Comparison of ENCODE assay signal across 8 cellular contexts in the genomic region with DNA sequence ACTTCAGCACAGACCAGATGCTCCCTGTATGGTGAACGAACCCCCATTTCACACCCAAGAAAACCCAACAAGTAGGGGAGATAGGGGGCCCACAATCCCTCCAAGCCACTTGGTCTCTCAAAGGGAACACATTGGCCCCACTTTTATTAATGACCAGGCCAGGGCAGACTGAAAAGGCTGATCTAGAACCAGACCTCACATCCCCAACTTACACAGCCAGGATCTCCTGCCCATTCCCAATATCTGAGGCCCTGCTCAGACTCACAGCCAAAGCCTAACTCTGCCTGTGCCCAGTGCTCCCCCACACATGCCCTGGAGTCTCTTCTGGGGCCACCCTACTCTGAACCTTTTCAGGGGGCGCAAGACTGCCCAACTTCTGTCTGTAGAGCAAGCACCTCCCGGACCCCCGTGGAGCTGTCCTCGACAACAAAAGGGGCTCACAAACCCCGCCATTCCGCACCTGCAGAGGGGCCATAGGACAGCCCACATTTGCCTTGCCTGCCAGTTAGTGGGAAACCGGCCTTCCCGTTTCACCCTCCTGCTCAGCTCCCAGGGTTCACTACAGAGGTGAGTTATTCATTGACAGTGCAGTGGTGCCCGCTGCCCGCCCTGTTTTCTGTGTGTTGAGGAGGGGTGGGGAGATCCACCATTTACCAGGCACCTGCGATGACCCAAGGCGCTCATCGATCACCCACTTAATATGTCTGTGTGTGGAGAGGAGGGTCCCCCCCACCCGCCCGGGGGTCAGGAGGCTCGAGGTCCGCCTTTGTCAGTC. TPM values are rescaled to one million over a fixed set of nuclear protein-coding genes. Genes with fewer than 3 reads are reported as not detected.
DNase-seq lines count a peak whose midpoint lies in the region; ATAC-seq, FAIRE-seq and TF ChIP-seq lines count a peak whose summit lies in the region.

No MANE protein-coding gene starts in this region.

- H3K79me2 ChIP-seq in HCT116 (ENCODE audit: insufficient read depth, low read length) (no peaks in the 10 kb centered on the region; the same call in 1 of the 2 replicates), GM12878 (ENCODE audit: control insufficient read depth, insufficient read depth, low read length) (no peaks in the 10 kb centered on the region)

- in situ Hi-C loops in GM12878 (cut with MboI) = no loop called here

- POLR2A ChIA-PET in A673 (lab: Charles Lee; ENCODE audit: low non-redundant PET) (no interaction called here), HCT116 (lab: Charles Lee) (no interaction called here), GM12878 (lab: Charles Lee) (interaction anchor here (2.2 kb wide), 1 partner anchor 12 kb away, joined by 7 read pairs; the partner anchor contains the start of genes CCDC51 and TMA7)

- H3K27me3 ChIP-seq in A673 (replicated peaks; ENCODE audit: insufficient read depth, low read depth, low read length, poor library complexity) (no peaks in the 10 kb centered on the region), HCT116 (ENCODE audit: insufficient read depth, low read length) (no peaks in the 10 kb centered on the region), GM12878 (replicated peaks in 1 of 2; ENCODE audit: control insufficient read depth in 2 of 2, insufficient read depth in 2 of 2, low read length in 1 of 2) (no peaks in the 10 kb centered on the region), left lung (peaks cover 0 to 14% of the 10 kb centered on the region in 2 donors), tibial nerve (no peaks in the 10 kb centered on the region)

- SMC1A ChIA-PET in GM12878 (lab: Charles Lee; ENCODE audit: uncharacterized antibody, unreplicated experiment) = interaction anchor here (1.1 to 1.2 kb wide), 2 partner anchors 8 to 27 kb away, joined by 3 to 7 read pairs; no protein-coding TSS in a partner anchor

- H3K36me3 ChIP-seq in A673 (ENCODE audit: insufficient read depth, low read length, poor library complexity, severe bottlenecking) (no peaks in the 10 kb centered on the region), HCT116 (ENCODE audit: control insufficient read depth in 1 of 2, insufficient read depth in 2 of 2, low read length in 2 of 2) (peaks cover 0 to 13% of the 10 kb centered on the region in 2 experiments; a peak in 1 of 4 replicates), GM12878 (ENCODE audit: control insufficient read depth in 2 of 2, insufficient read depth in 2 of 2, low read length in 1 of 2) (peaks cover 2 to 13% of the 10 kb centered on the region in 2 experiments; a peak in 2 of 4 replicates), left lung (peaks cover 0 to 17% of the 10 kb centered on the region in 2 donors), tibial nerve (peaks cover 0 to 20% (median 6%) of the 10 kb centered on the region in 3 donors)

- no TSS peak for BruUV-seq in A673 (replicated peaks; lab: Mats Ljungman, UMichigan)
- TSS peak; percentile 29 for BruUV-seq in HCT116 (replicated peaks; lab: Mats Ljungman, UMichigan)
- no TSS peak for BruUV-seq in GM12878 (replicated peaks; lab: Mats Ljungman, UMichigan)

- TF ChIP-seq CTCF in A673 (conservative IDR thresholded peaks at IDR 0.05; ENCODE audit: low read depth, low read length) (no peak), HCT116 (IDR thresholded peaks at IDR 0.05 in 2 of 3, conservative IDR thresholded peaks at IDR 0.05 in 1 of 3; ENCODE audit: borderline replicate concordance in 1 of 3, insufficient read depth in 1 of 3, low read depth in 2 of 3, low read length in 2 of 3) (no peak), GM12878 (IDR thresholded peaks at IDR 0.05 in 2 of 3, conservative IDR thresholded peaks at IDR 0.05 in 1 of 3; ENCODE audit: control insufficient read depth in 2 of 3, extremely low read depth in 1 of 3, insufficient read depth in 1 of 3, low read depth in 3 of 3, low read length in 3 of 3) (no peak), left lung (IDR thresholded peaks at IDR 0.05) (no peak), tibial nerve (IDR thresholded peaks at IDR 0.05) (no peak)

- H3K4me2 ChIP-seq in HCT116 (ENCODE audit: low read length) (peak overlapping the region; percentile 91), GM12878 (ENCODE audit: control insufficient read depth, insufficient read depth) (peak overlapping the region; percentile 77)

- DNase-seq in A673 (ENCODE audit: low spot score) = no peak
- DNase-seq in HCT116 (ENCODE audit: low read depth, low spot score) = no peak
- DNase-seq in GM12878 (ENCODE audit: low read depth, low spot score) = no peak
- DNase-seq in left lung = peak in 1 of 2 donors; percentile 70
- DNase-seq in tibial nerve (ENCODE audit: low spot score in 2 of 2) = peak in 1 of 2 donors; percentile 37
- DNase-seq in GM12892 (ENCODE audit: insufficient read length) = no peak
- DNase-seq in erythroblast (lab: John Stamatoyannopoulos, UW) = no peak
- DNase-seq in NCI-H2196 (lab: John Stamatoyannopoulos, UW; ENCODE audit: unreplicated experiment) = no peak

- H4K20me1 ChIP-seq in HCT116 (ENCODE audit: insufficient read depth) = no peaks in the 10 kb centered on the region
- no peaks in the 10 kb centered on the region for H4K20me1 ChIP-seq in GM12878 (ENCODE audit: control insufficient read depth, insufficient read depth)

- peak; percentile 27 for FAIRE-seq in GM12878 (lab: Jason Lieb, UNC)
- no peak for FAIRE-seq in GM12892 (lab: Jason Lieb, UNC)

- ATAC-seq in HCT116 = no peak
- peak; percentile 6; the same call in 1 of the 3 replicates for ATAC-seq in GM12878
- peak; percentile 48 for ATAC-seq in left lung

- RAD21 ChIA-PET in HCT116 (lab: Charles Lee; ENCODE audit: low non-redundant PET in 1 of 2, low total read pairs in 2 of 2, uncharacterized antibody in 2 of 2, unreplicated experiment in 2 of 2) (no interaction called here), GM12878 (lab: Charles Lee; ENCODE audit: unreplicated experiment) (interaction anchor here (0.6 to 3.9 kb wide), 6 partner anchors 8 to 245 kb away, joined by 3 to 16 read pairs (median 4); partner anchors contain the start of genes CCDC51 and TMA7)

- 54% methylated on average over 16 of the region's 18 CpGs for WGBS in GM12878 (ENCODE audit: insufficient coverage, insufficient replicate concordance, low lambda C conversion rate, missing lambda C conversion rate)
- 41 to 60% methylated on average over 11 to 12 of the region's 18 CpGs for whole genome bisulfite sequencing in tibial nerve, 2 donors

- no peaks in the 10 kb centered on the region for H3K9me2 ChIP-seq in HCT116 (ENCODE audit: insufficient read depth)

- H3K27ac ChIP-seq in A673 (ENCODE audit: low read depth, low read length, poor library complexity, severe bottlenecking) = no peak overlapping the region
- no peak overlapping the region; the same call in 1 of the 2 replicates for H3K27ac ChIP-seq in HCT116 (ENCODE audit: low read depth, low read length)
- no peak overlapping the region for H3K27ac ChIP-seq in GM12878 (ENCODE audit: control insufficient read depth, insufficient read depth)
- peak overlapping the region; percentile 77 to 87 for H3K27ac ChIP-seq in left lung
- H3K27ac ChIP-seq in tibial nerve = peak overlapping the region; percentile 95 to 98 (median 96)

- intact Hi-C loops in A673 (cut with micrococcal nuclease; ENCODE audit: unreplicated experiment) (no loop called here), HCT116 (cut with micrococcal nuclease) (no loop called here), GM12878 (cut with micrococcal nuclease; ENCODE audit: unreplicated experiment) (no loop called here), left lung (cut with DNase I) (no loop called here)

- TF ChIP-seq RAD21 in HCT116 (IDR thresholded peaks at IDR 0.05; ENCODE audit: low read depth) = no peak
- TF ChIP-seq RAD21 in GM12878 (IDR thresholded peaks at IDR 0.05; ENCODE audit: insufficient read depth, low read depth, low read length) = no peak

- H2AFZ ChIP-seq in HCT116 (ENCODE audit: low read depth, low read length, poor library complexity, severe bottlenecking) = no peak overlapping the region
- no peak overlapping the region; the same call in 1 of the 2 replicates for H2AFZ ChIP-seq in GM12878 (ENCODE audit: control insufficient read depth, low read depth, low read length)

- H3K4me3 ChIP-seq in A673 (ENCODE audit: low read depth, low read length, poor library complexity, severe bottlenecking) (peak overlapping the region; percentile 62), HCT116 (replicated peaks in 1 of 2; ENCODE audit: low read depth in 1 of 2, low read length in 2 of 2) (peak overlapping the region; percentile 58 to 70), GM12878 (peak overlapping the region; percentile 68; the same call in 1 of the 2 replicates), left lung (peak overlapping the region; percentile 67 to 68), tibial nerve (peak overlapping the region; percentile 74 to 87 (median 80))

- TF ChIP-seq POLR2A in HCT116 (IDR thresholded peaks at IDR 0.05; ENCODE audit: borderline replicate concordance, extremely low read depth, insufficient read depth, insufficient read length) = no peak
- no peak for TF ChIP-seq POLR2A in GM12878 (IDR thresholded peaks at IDR 0.05; ENCODE audit: low read depth, low read length)
- TF ChIP-seq POLR2A in tibial nerve (IDR thresholded peaks at IDR 0.05) = no peak
- no peak for TF ChIP-seq POLR2A in GM12892 (IDR thresholded peaks at IDR 0.05; ENCODE audit: low read depth, low read length)
- no peak for TF ChIP-seq POLR2A in erythroblast (IDR thresholded peaks at IDR 0.05; ENCODE audit: low read length)

- TF ChIP-seq EP300 in GM12878 (IDR thresholded peaks at IDR 0.05; ENCODE audit: borderline replicate concordance in 1 of 2, control insufficient read depth in 1 of 2, low read depth in 2 of 2, low read length in 2 of 2) (no peak), tibial nerve (IDR thresholded peaks at IDR 0.05) (no peak)

- CTCF ChIA-PET in A673 (lab: Charles Lee) (no interaction called here), HCT116 (lab: Charles Lee) (interaction anchor here (1.0 to 3.3 kb wide), 3 partner anchors 8 to 155 kb away, joined by 3 to 15 read pairs (median 4); no protein-coding TSS in a partner anchor), GM12878 (lab: Yijun Ruan, JAX) (interaction anchor here (0.6 to 2.9 kb wide), 4 partner anchors 8 to 292 kb away, joined by 3 to 25 read pairs (median 8); no protein-coding TSS in a partner anchor)

- peaks cover 7% of the 10 kb centered on the region for H3K4me1 ChIP-seq in A673 (ENCODE audit: insufficient read depth, low read length, poor library complexity, severe bottlenecking)
- peaks cover 32 to 48% of the 10 kb centered on the region in 2 experiments for H3K4me1 ChIP-seq in HCT116 (ENCODE audit: control insufficient read depth in 1 of 2, insufficient read depth in 2 of 2, low read length in 2 of 2)
- H3K4me1 ChIP-seq in GM12878 (ENCODE audit: control insufficient read depth, insufficient read depth, low read length) = peaks cover 24% of the 10 kb centered on the region
- peaks cover 27 to 50% of the 10 kb centered on the region in 2 donors for H3K4me1 ChIP-seq in left lung
- peaks cover 0 to 89% (median 44%) of the 10 kb centered on the region in 4 donors for H3K4me1 ChIP-seq in tibial nerve

- H3K9me3 ChIP-seq in A673 (ENCODE audit: low read depth, low read length, poor library complexity, severe bottlenecking) = no peaks in the 10 kb centered on the region
- no peaks in the 10 kb centered on the region for H3K9me3 ChIP-seq in HCT116 (ENCODE audit: control insufficient read depth in 1 of 2, insufficient read depth in 1 of 2, low read depth in 1 of 2, low read length in 2 of 2)
- H3K9me3 ChIP-seq in GM12878 (replicated peaks; ENCODE audit: control insufficient read depth, insufficient read depth, low read length) = no peaks in the 10 kb centered on the region
- H3K9me3 ChIP-seq in left lung = no peaks in the 10 kb centered on the region
- no peaks in the 10 kb centered on the region for H3K9me3 ChIP-seq in tibial nerve

- H3K9ac ChIP-seq in HCT116 (ENCODE audit: low read length) (peak overlapping the region; percentile 77), GM12878 (ENCODE audit: control insufficient read depth, insufficient read depth, low read length) (no peak overlapping the region; the same call in 1 of the 2 replicates)

RNA-seq across cellular contexts. Expression of gene PLXNB1, which starts 1.6 kb away (rescaled TPM):
- 24.6 and 38.0 TPM in 2 replicates for total RNA-seq in A673 (2021)
- 35.6 TPM for total RNA-seq in HCT116 (2021; ENCODE audit: unreplicated experiment)
- 29.6 and 32.1 TPM in 2 replicates for polyA plus RNA-seq in HCT116 (2012)
- total RNA-seq in GM12878 (2013; cell fraction: nucleolus; rRNA removed) = 58.5 and 61.2 TPM in 2 replicates
- 4.8 and 8.0 TPM in 2 replicates for total RNA-seq in GM12878 (2014; rRNA removed)
- 4.9 and 6.0 TPM in 2 replicates for total RNA-seq in GM12878 (2014; rRNA removed; fragmentation: Illumina TruSeq; extraction: Trizol)
- total RNA-seq in GM12878 (2021) = 14.7 and 15.1 TPM in 2 replicates
- 8.9 TPM for polyA plus RNA-seq in GM12878 (2011; ENCODE audit: low read depth)
- polyA plus RNA-seq in GM12878 (2011; rRNA removed) = 8.6 and 14.3 TPM in 2 replicates
- 15.3 and 20.0 TPM in 2 replicates for polyA plus RNA-seq in GM12878 (2011; cell fraction: cytosol; rRNA removed)
- polyA plus RNA-seq in GM12878 (2011; cell fraction: nucleus; rRNA removed) = 233 and 263 TPM in 2 replicates
- polyA plus RNA-seq in GM12878 (2012) = 5.4 and 8.2 TPM in 2 replicates
- polyA plus RNA-seq in GM12878 (2014; fragmentation: Illumina TruSeq; extraction: Trizol) = 3.2 and 5.7 TPM in 2 replicates
- under 1 TPM; 0.18 to 0.47 TPM for polyA plus RNA-seq in GM12878 (2014; fragmentation: Nextera tagmentation; extraction: Ambion mirVana)
- 12.2 and 15.2 TPM in 2 replicates for polyA plus RNA-seq in GM12878 (2014; rRNA removed)
- polyA plus RNA-seq in GM12878 (2016; fragmentation: Nextera tagmentation; extraction: Ambion mirVana) = 1 to 10 TPM; 3.3 to 3.9 TPM
- 10.8 and 27.2 TPM in 2 replicates for polyA minus RNA-seq in GM12878 (2011; rRNA and poly(A)+ RNA removed)
- 9.7 and 14.7 TPM in 2 replicates for polyA minus RNA-seq in GM12878 (2011; cell fraction: cytosol; rRNA and poly(A)+ RNA removed)
- 49.9 and 68.0 TPM in 2 replicates for polyA minus RNA-seq in GM12878 (2011; cell fraction: nucleus; rRNA and poly(A)+ RNA removed)
- 100 to 1,000 TPM in 1 of 2 donors, 10 to 100 TPM in 1; 65.0 to 128 TPM for total RNA-seq in left lung
- 100 to 1,000 TPM; 216 to 379 (median 339) TPM for total RNA-seq in tibial nerve
- 10.3 TPM for polyA plus RNA-seq in GM12892 (2012; ENCODE audit: missing spikeins)

RNA-seq across cellular contexts. Expression of gene CCDC51, which starts 11.6 kb away (rescaled TPM):
- total RNA-seq in A673 (2021) (11.7 and 11.8 TPM in 2 replicates), HCT116 (2021; ENCODE audit: unreplicated experiment) (29.3 TPM), GM12878 (2014; rRNA removed) (30.0 and 31.0 TPM in 2 replicates), GM12878 (2014; rRNA removed; fragmentation: Illumina TruSeq; extraction: Trizol) (28.7 and 29.4 TPM in 2 replicates), GM12878 (2021) (24.3 and 26.6 TPM in 2 replicates), left lung (10 to 100 TPM; 13.4 to 14.7 TPM), tibial nerve (10 to 100 TPM; 23.4 to 33.3 (median 29.2) TPM)
- polyA plus RNA-seq in HCT116 (2012) = 21.0 and 26.8 TPM in 2 replicates
- 3.7 and 4.3 TPM in 2 replicates for total RNA-seq in GM12878 (2013; cell fraction: nucleolus; rRNA removed)
- 8.2 TPM for polyA plus RNA-seq in GM12878 (2011; ENCODE audit: low read depth)
- polyA plus RNA-seq in GM12878 (2011; rRNA removed) (22.2 and 32.7 TPM in 2 replicates), GM12878 (2014; fragmentation: Illumina TruSeq; extraction: Trizol) (14.5 and 28.2 TPM in 2 replicates), GM12878 (2014; fragmentation: Nextera tagmentation; extraction: Ambion mirVana) (10 to 100 TPM; 10.6 to 12.6 TPM), GM12878 (2014; rRNA removed) (26.2 and 28.1 TPM in 2 replicates), GM12878 (2016; fragmentation: Nextera tagmentation; extraction: Ambion mirVana) (10 to 100 TPM; 45.4 to 54.9 TPM)
- 35.8 and 36.8 TPM in 2 replicates for polyA plus RNA-seq in GM12878 (2011; cell fraction: cytosol; rRNA removed)
- 14.4 and 15.8 TPM in 2 replicates for polyA plus RNA-seq in GM12878 (2011; cell fraction: nucleus; rRNA removed)
- 11.8 and 15.7 TPM in 2 replicates for polyA plus RNA-seq in GM12878 (2012)
- polyA minus RNA-seq in GM12878 (2011; rRNA and poly(A)+ RNA removed) = 16.5 and 19.2 TPM in 2 replicates
- polyA minus RNA-seq in GM12878 (2011; cell fraction: cytosol; rRNA and poly(A)+ RNA removed) = 5.9 TPM in 2 replicates
- polyA minus RNA-seq in GM12878 (2011; cell fraction: nucleus; rRNA and poly(A)+ RNA removed) = 2.0 and 2.2 TPM in 2 replicates
- 22.8 TPM for polyA plus RNA-seq in GM12892 (2012; ENCODE audit: missing spikeins)

RNA-seq across cellular contexts. Expression of gene TMA7, which starts 11.8 kb away (rescaled TPM):
- total RNA-seq in A673 (2021) = 118 and 152 TPM in 2 replicates
- total RNA-seq in HCT116 (2021; ENCODE audit: unreplicated experiment) = 334 TPM
- 294 and 408 TPM in 2 replicates for polyA plus RNA-seq in HCT116 (2012)
- total RNA-seq in GM12878 (2013; cell fraction: nucleolus; rRNA removed) = 21.0 and 24.2 TPM in 2 replicates
- total RNA-seq in GM12878 (2014; rRNA removed) = 426 and 551 TPM in 2 replicates
- total RNA-seq in GM12878 (2014; rRNA removed; fragmentation: Illumina TruSeq; extraction: Trizol) = 703 and 728 TPM in 2 replicates
- total RNA-seq in GM12878 (2021) = 315 and 319 TPM in 2 replicates
- polyA plus RNA-seq in GM12878 (2011; ENCODE audit: low read depth) = 234 TPM
- 427 and 593 TPM in 2 replicates for polyA plus RNA-seq in GM12878 (2011; rRNA removed)
- 148 and 171 TPM in 2 replicates for polyA plus RNA-seq in GM12878 (2011; cell fraction: cytosol; rRNA removed)
- polyA plus RNA-seq in GM12878 (2011; cell fraction: nucleus; rRNA removed) = 119 and 149 TPM in 2 replicates
- 449 and 603 TPM in 2 replicates for polyA plus RNA-seq in GM12878 (2012)
- polyA plus RNA-seq in GM12878 (2014; fragmentation: Illumina TruSeq; extraction: Trizol) = 332 and 496 TPM in 2 replicates
- polyA plus RNA-seq in GM12878 (2014; fragmentation: Nextera tagmentation; extraction: Ambion mirVana) = 1,000 to 10,000 TPM; 1,729 to 1,760 TPM
- 684 and 776 TPM in 2 replicates for polyA plus RNA-seq in GM12878 (2014; rRNA removed)
- polyA plus RNA-seq in GM12878 (2016; fragmentation: Nextera tagmentation; extraction: Ambion mirVana) = 1,000 to 10,000 TPM; 1,330 to 1,388 TPM
- polyA minus RNA-seq in GM12878 (2011; rRNA and poly(A)+ RNA removed) = 24.7 and 32.4 TPM in 2 replicates
- 27.3 and 28.5 TPM in 2 replicates for polyA minus RNA-seq in GM12878 (2011; cell fraction: cytosol; rRNA and poly(A)+ RNA removed)
- polyA minus RNA-seq in GM12878 (2011; cell fraction: nucleus; rRNA and poly(A)+ RNA removed) = 18.0 and 32.1 TPM in 2 replicates
- 100 to 1,000 TPM; 174 to 211 TPM for total RNA-seq in left lung
- 100 to 1,000 TPM; 212 to 380 (median 291) TPM for total RNA-seq in tibial nerve
- 652 TPM for polyA plus RNA-seq in GM12892 (2012; ENCODE audit: missing spikeins)

RNA-seq across cellular contexts. Expression of gene ATRIP, which starts 18.3 kb away (rescaled TPM):
- total RNA-seq in A673 (2021) = 9.5 and 9.7 TPM in 2 replicates
- 15.6 TPM for total RNA-seq in HCT116 (2021; ENCODE audit: unreplicated experiment)
- 10.0 and 10.3 TPM in 2 replicates for polyA plus RNA-seq in HCT116 (2012)
- total RNA-seq in GM12878 (2013; cell fraction: nucleolus; rRNA removed) = 19.6 and 19.8 TPM in 2 replicates
- total RNA-seq in GM12878 (2014; rRNA removed) = 14.5 and 15.0 TPM in 2 replicates
- total RNA-seq in GM12878 (2014; rRNA removed; fragmentation: Illumina TruSeq; extraction: Trizol) = 11.5 and 13.4 TPM in 2 replicates
- 13.2 and 13.6 TPM in 2 replicates for total RNA-seq in GM12878 (2021)
- polyA plus RNA-seq in GM12878 (2011; ENCODE audit: low read depth) = 2.6 TPM
- polyA plus RNA-seq in GM12878 (2011; rRNA removed) = 8.4 and 11.6 TPM in 2 replicates
- 10.6 and 12.7 TPM in 2 replicates for polyA plus RNA-seq in GM12878 (2011; cell fraction: cytosol; rRNA removed)
- polyA plus RNA-seq in GM12878 (2011; cell fraction: nucleus; rRNA removed) = 26.2 and 28.8 TPM in 2 replicates
- 4.4 and 6.3 TPM in 2 replicates for polyA plus RNA-seq in GM12878 (2012)
- polyA plus RNA-seq in GM12878 (2014; fragmentation: Illumina TruSeq; extraction: Trizol) = 16.0 and 18.9 TPM in 2 replicates
- polyA plus RNA-seq in GM12878 (2014; fragmentation: Nextera tagmentation; extraction: Ambion mirVana) = 1 to 10 TPM; 1.4 to 2.4 TPM
- polyA plus RNA-seq in GM12878 (2014; rRNA removed) = 9.7 and 10.3 TPM in 2 replicates
- 10 to 100 TPM in 1 of 2 experiments, 1 to 10 TPM in 1; 9.5 to 10.5 TPM for polyA plus RNA-seq in GM12878 (2016; fragmentation: Nextera tagmentation; extraction: Ambion mirVana)
- polyA minus RNA-seq in GM12878 (2011; rRNA and poly(A)+ RNA removed) = 14.6 and 17.2 TPM in 2 replicates
- polyA minus RNA-seq in GM12878 (2011; cell fraction: cytosol; rRNA and poly(A)+ RNA removed) = 4.8 and 6.0 TPM in 2 replicates
- polyA minus RNA-seq in GM12878 (2011; cell fraction: nucleus; rRNA and poly(A)+ RNA removed) = 11.2 and 18.7 TPM in 2 replicates
- total RNA-seq in left lung = 1 to 10 TPM; 7.4 to 9.9 TPM
- total RNA-seq in tibial nerve = 10 to 100 TPM in 2 of 4 donors, 1 to 10 TPM in 2; 7.5 to 10.5 (median 9.3) TPM
- 7.4 TPM for polyA plus RNA-seq in GM12892 (2012; ENCODE audit: missing spikeins)

RNA-seq across cellular contexts. Expression of gene FBXW12, which starts 56.3 kb away (rescaled TPM):
- total RNA-seq in A673 (2021) (0.55 and 0.60 TPM in 2 replicates), HCT116 (2021; ENCODE audit: unreplicated experiment) (not detected), GM12878 (2014; rRNA removed) (0.17 TPM in 1 of 2 replicates, not detected in the other), GM12878 (2014; rRNA removed; fragmentation: Illumina TruSeq; extraction: Trizol) (not detected in 2 replicates), GM12878 (2021) (0.15 TPM in 1 of 2 replicates, not detected in the other), left lung (not detected), tibial nerve (not detected)
- polyA plus RNA-seq in HCT116 (2012) = 0.07 TPM in 1 of 2 replicates, not detected in the other
- total RNA-seq in GM12878 (2013; cell fraction: nucleolus; rRNA removed) = 0.51 and 1.5 TPM in 2 replicates
- polyA plus RNA-seq in GM12878 (2011; ENCODE audit: low read depth) = not detected
- polyA plus RNA-seq in GM12878 (2011; rRNA removed) (0.04 and 0.07 TPM in 2 replicates), GM12878 (2014; fragmentation: Illumina TruSeq; extraction: Trizol) (0.09 and 0.29 TPM in 2 replicates), GM12878 (2014; fragmentation: Nextera tagmentation; extraction: Ambion mirVana) (under 1 TPM in 1 of 2 experiments, not detected in 1; 0.07 TPM), GM12878 (2014; rRNA removed) (0.16 TPM in 1 of 2 replicates, not detected in the other), GM12878 (2016; fragmentation: Nextera tagmentation; extraction: Ambion mirVana) (under 1 TPM in 1 of 2 experiments, not detected in 1; 0.18 TPM)
- polyA plus RNA-seq in GM12878 (2011; cell fraction: cytosol; rRNA removed) = 0.10 TPM in 1 of 2 replicates, not detected in the other
- 0.12 and 0.21 TPM in 2 replicates for polyA plus RNA-seq in GM12878 (2011; cell fraction: nucleus; rRNA removed)
- 0.10 TPM in 1 of 2 replicates, not detected in the other for polyA plus RNA-seq in GM12878 (2012)
- not detected in 2 replicates for polyA minus RNA-seq in GM12878 (2011; rRNA and poly(A)+ RNA removed)
- not detected in 2 replicates for polyA minus RNA-seq in GM12878 (2011; cell fraction: cytosol; rRNA and poly(A)+ RNA removed)
- 0.24 TPM in 1 of 2 replicates, not detected in the other for polyA minus RNA-seq in GM12878 (2011; cell fraction: nucleus; rRNA and poly(A)+ RNA removed)
- polyA plus RNA-seq in GM12892 (2012; ENCODE audit: missing spikeins) = 0.25 TPM

Comparison
In these comparisons a context has a peak if more than half of its experiments do, and no peak if none do; other contexts are left out.
1. H3K27ac ChIP-seq: peak in left lung (2 of 2) and tibial nerve (4 of 4); none in A673 (single experiment), HCT116 (single experiment) and GM12878 (single experiment).
2. Peak in every context shown above with its lines, with median percentiles within 50 percentile points of each other: H3K4me3 ChIP-seq.